1 cellular context compared by ENCODE assay signal in the genomic region with DNA sequence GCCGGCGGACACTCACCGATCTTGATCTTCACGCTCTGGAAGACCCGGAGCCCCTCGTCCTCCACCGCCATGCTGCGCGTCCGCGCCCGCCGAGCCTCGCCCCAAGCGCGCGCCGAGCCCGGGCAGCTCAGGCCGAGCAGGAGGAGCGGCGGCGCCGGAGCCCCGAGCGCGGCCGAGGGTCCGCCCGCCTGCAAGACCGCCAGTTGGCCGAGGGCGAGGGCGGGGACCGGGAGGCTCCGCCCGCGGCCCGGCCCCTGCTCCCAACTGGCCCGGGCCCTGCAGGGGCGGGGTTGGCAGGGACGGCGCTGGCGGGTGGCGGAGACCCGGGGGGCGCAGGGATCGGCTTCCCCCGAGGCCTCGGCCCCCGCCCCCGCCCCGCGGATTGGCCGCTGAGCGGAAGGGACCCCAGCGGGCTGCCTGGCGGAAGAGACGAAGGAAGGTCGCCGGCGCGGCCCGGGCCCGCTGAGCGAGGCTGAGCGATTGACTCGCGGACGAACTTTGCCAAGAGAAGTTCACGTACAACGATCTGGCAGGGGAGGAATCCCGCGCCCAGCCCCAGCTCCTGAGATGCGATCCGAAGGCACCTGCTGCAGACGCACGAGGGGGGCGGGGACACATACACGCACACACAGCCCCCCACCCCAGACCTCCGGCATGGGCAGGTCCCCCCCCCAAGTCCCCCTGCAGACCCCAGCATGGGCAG.
TF ChIP-seq lines count a peak whose summit lies in the region.

A gene with protein sequence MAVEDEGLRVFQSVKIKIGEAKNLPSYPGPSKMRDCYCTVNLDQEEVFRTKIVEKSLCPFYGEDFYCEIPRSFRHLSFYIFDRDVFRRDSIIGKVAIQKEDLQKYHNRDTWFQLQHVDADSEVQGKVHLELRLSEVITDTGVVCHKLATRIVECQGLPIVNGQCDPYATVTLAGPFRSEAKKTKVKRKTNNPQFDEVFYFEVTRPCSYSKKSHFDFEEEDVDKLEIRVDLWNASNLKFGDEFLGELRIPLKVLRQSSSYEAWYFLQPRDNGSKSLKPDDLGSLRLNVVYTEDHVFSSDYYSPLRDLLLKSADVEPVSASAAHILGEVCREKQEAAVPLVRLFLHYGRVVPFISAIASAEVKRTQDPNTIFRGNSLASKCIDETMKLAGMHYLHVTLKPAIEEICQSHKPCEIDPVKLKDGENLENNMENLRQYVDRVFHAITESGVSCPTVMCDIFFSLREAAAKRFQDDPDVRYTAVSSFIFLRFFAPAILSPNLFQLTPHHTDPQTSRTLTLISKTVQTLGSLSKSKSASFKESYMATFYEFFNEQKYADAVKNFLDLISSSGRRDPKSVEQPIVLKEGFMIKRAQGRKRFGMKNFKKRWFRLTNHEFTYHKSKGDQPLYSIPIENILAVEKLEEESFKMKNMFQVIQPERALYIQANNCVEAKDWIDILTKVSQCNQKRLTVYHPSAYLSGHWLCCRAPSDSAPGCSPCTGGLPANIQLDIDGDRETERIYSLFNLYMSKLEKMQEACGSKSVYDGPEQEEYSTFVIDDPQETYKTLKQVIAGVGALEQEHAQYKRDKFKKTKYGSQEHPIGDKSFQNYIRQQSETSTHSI (minus strand): TSS at position 205 of the 703 bp plus-strand sequence. CDS start 134 bp downstream, at position 71.

TF ChIP-seq in HepG2, 621 proteins besides CTCF, POLR2A, EP300 and RAD21:
- TF ChIP-seq NONO (IDR thresholded peaks at IDR 0.05) (no peak), NONO (CRISPR knock-in tag; conservative IDR thresholded peaks at IDR 0.05) (no peak), ZNF644 (CRISPR knock-in tag; IDR thresholded peaks at IDR 0.05; ENCODE audit: low read depth) (no peak)
